Comparison of ENCODE assay signal across 8 cellular contexts in genomic region chr7:69599211-69599878, GRCh38. TPM values are rescaled to one million over a fixed set of nuclear protein-coding genes. Genes with fewer than 3 reads are reported as not detected.
DNase-seq lines count a peak whose midpoint lies in the region; ATAC-seq, FAIRE-seq and TF ChIP-seq lines count a peak whose summit lies in the region.

No MANE protein-coding gene starts in this region.

- peaks cover 24% of the 10 kb centered on the region for H3K27me3 Mint-ChIP-seq in activated naive CD4-positive, alpha-beta T cell treated with anti-CD3 and anti-CD28 coated beads, Interleukin-2, amount 50 U/mL, for 24 hours

- intact Hi-C loops in pancreas (cut with DNase I): no loop called here

- no peaks in the 10 kb centered on the region for H3K36me3 Mint-ChIP-seq in activated naive CD4-positive, alpha-beta T cell treated with anti-CD3 and anti-CD28 coated beads, Interleukin-2, amount 50 U/mL, for 24 hours

- no peak overlapping the region for H3K27ac Mint-ChIP-seq in activated naive CD4-positive, alpha-beta T cell treated with anti-CD3 and anti-CD28 coated beads, Interleukin-2, amount 50 U/mL, for 24 hours

- H3K4me3 ChIP-seq in SK-N-MC (peak overlapping the region; percentile 95), fibroblast of the aortic adventitia (ENCODE audit: low read depth, low read length) (peak overlapping the region; percentile 83), pancreas (peak overlapping the region; percentile 49 to 67 (median 58))

- DNase-seq in activated naive CD4-positive, alpha-beta T cell treated with anti-CD3 and anti-CD28 coated beads, Interleukin-2, amount 50 U/mL, for 16 hours: no peak
- no peak for DNase-seq in SK-N-MC (ENCODE audit: low read depth, low spot score)
- DNase-seq in fibroblast of the aortic adventitia (ENCODE audit: low read depth): no peak
- peak in 4 of 6 donors; percentile 10 to 69 (median 42) for DNase-seq in pancreas
- no peak for DNase-seq in NCI-H510A (lab: John Stamatoyannopoulos, UW)
- no peak for DNase-seq in effector CD8-positive, alpha-beta T cell (lab: John Stamatoyannopoulos, UW)

- H3K27ac ChIP-seq in SK-N-MC: no peak overlapping the region
- H3K27ac ChIP-seq in pancreas: no peak overlapping the region

- no peaks in the 10 kb centered on the region for H3K9me3 Mint-ChIP-seq in activated naive CD4-positive, alpha-beta T cell treated with anti-CD3 and anti-CD28 coated beads, Interleukin-2, amount 50 U/mL, for 24 hours

- H3K4me1 ChIP-seq in pancreas: peaks cover 0 to 3% (median 0%) of the 10 kb centered on the region in 3 donors

- ATAC-seq in pancreas (no peak), GM21381 (IDR thresholded peaks at IDR 0.05; ENCODE audit: unreplicated experiment) (no peak)

- 1% methylated on average over 52 to 66 of the region's 66 CpGs for WGBS in pancreas, 2 donors

- H3K4me1 Mint-ChIP-seq in activated naive CD4-positive, alpha-beta T cell treated with anti-CD3 and anti-CD28 coated beads, Interleukin-2, amount 50 U/mL, for 24 hours: peaks cover 11% of the 10 kb centered on the region

- peak overlapping the region; percentile 78 for H3K9ac ChIP-seq in SK-N-MC (ENCODE audit: insufficient read length)

- peak overlapping the region; percentile 82 for H3K4me3 Mint-ChIP-seq in activated naive CD4-positive, alpha-beta T cell treated with anti-CD3 and anti-CD28 coated beads, Interleukin-2, amount 50 U/mL, for 24 hours

- H3K27me3 ChIP-seq in pancreas: no peaks in the 10 kb centered on the region

- no peaks in the 10 kb centered on the region for H3K36me3 ChIP-seq in SK-N-MC (ENCODE audit: insufficient read depth, low read length)
- no peaks in the 10 kb centered on the region for H3K36me3 ChIP-seq in pancreas

- H3K9me3 ChIP-seq in SK-N-MC (ENCODE audit: low read depth, low read length) (no peaks in the 10 kb centered on the region), pancreas (no peaks in the 10 kb centered on the region)

- FAIRE-seq in pancreas (lab: Jason Lieb, UNC): no peak

- TF ChIP-seq CTCF in fibroblast of the aortic adventitia (IDR thresholded peaks at IDR 0.05; ENCODE audit: insufficient read depth, low read length): no peak
- TF ChIP-seq CTCF in pancreas (IDR thresholded peaks at IDR 0.05): no peak

RNA-seq across cellular contexts. Expression of gene AUTS2, which starts 1.1 kb away (rescaled TPM):
- total RNA-seq in fibroblast of the aortic adventitia (ENCODE audit: low replicate concordance): 10.7 and 33.4 TPM in 2 replicates
- 10 to 100 TPM in 2 of 6 donors, 1 to 10 TPM in 4; 5.8 to 16.4 (median 9.0) TPM for total RNA-seq in pancreas
- 10 to 100 TPM; 10.3 to 16.8 TPM for polyA plus RNA-seq in pancreas

Comparison
In these comparisons a context has a peak if more than half of its experiments do, and no peak if none do; other contexts are left out.
1. DNase-seq: peak in pancreas (4 of 6); none in activated naive CD4-positive, alpha-beta T cell treated with anti-CD3 and anti-CD28 coated beads, Interleukin-2, amount 50 U/mL, for 16 hours (single experiment), SK-N-MC (single experiment), fibroblast of the aortic adventitia (single experiment), NCI-H510A (single experiment) and effector CD8-positive, alpha-beta T cell (single experiment).
2. Peak in every context shown above with its lines, with median percentiles within 50 percentile points of each other: H3K4me3 ChIP-seq.